In the genomic region with DNA sequence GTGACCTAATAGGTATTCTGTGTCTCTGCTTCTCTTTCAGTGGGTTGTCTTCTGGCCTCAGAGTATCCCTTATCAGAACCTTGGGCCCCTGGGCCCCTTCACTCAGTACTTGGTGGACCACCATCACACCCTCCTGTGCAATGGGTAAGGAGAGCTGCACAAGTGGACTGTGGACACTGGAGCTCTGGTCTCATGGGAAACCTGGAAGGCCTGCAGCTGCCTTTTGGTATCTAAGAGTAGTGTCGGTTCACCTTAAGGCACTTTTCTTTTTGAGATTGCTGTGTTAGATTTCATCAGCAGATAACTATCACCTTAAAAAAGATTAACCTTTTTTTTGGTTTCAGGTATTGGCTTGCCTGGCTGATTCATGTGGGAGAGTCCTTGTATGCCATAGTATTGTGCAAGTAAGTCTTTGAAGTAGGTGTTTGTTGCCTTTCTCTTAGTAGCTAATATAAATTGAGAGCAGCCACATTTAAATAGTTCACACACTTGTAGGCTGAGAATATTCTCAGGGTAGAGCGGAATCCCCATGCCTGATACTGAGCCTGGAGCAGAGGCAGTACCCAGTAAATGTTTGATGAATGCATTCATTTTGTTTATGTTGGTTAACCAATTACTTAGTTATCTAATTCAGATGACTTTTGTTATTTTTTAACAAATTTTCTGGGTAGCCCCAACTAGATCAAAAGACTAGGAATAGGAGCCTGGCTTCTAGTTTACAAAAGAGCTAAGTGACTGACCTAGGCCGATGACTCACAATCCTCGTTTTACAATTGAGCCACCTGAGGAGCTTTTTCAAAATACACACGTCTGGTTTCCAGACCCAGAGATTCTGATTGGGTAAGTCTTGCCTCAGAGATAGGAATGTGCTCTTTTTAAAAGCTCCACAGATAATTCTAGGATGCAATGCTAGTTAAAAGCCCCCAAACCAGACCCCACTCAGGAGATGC, we compare ENCODE assay signal across 24 cellular contexts. TPM values are rescaled to one million over a fixed set of nuclear protein-coding genes. Genes with fewer than 3 reads are reported as not detected.
DNase-seq lines count a peak whose midpoint lies in the region; ATAC-seq and TF ChIP-seq lines count a peak whose summit lies in the region.
"Had no signal": no experiment of that assay in that cellular context is flagged by ENCODE, and none has a peak within 500 bp of the region (broad histone marks: within the 10 kb centered on the region; RNA-seq: fewer than 3 reads in every experiment).

No MANE protein-coding gene starts in this region.

- no peaks in the 10 kb centered on the region for H3K27me3 Mint-ChIP-seq in activated T-cell treated with anti-CD3 and anti-CD28 coated beads, Interleukin-2, amount 50 U/mL, for 24 hours
- H3K27me3 Mint-ChIP-seq in activated CD4-positive, alpha-beta memory T cell treated with anti-CD3 and anti-CD28 coated beads, Interleukin-2, amount 10 ng/mL, durations not matched to agents 7 days and 5 days, result no peaks in the 10 kb centered on the region

- peak overlapping the region; percentile 40 for H3K27ac Mint-ChIP-seq in activated T-cell treated with anti-CD3 and anti-CD28 coated beads, Interleukin-2, amount 50 U/mL, for 24 hours
- no peak overlapping the region for H3K27ac Mint-ChIP-seq in activated CD4-positive, alpha-beta memory T cell treated with anti-CD3 and anti-CD28 coated beads, Interleukin-2, amount 10 ng/mL, durations not matched to agents 7 days and 5 days

- H3K27ac ChIP-seq in foreskin keratinocyte, result peak overlapping the region; percentile 98
- peak overlapping the region; percentile 90 for H3K27ac ChIP-seq in smooth muscle cell (ENCODE audit: low read depth)
- H3K27ac ChIP-seq: spleen had no signal

- no peak overlapping the region for H2AFZ ChIP-seq in smooth muscle cell (ENCODE audit: low read depth)

- peaks cover 26% of the 10 kb centered on the region for H3K36me3 Mint-ChIP-seq in activated T-cell treated with anti-CD3 and anti-CD28 coated beads, Interleukin-2, amount 50 U/mL, for 24 hours (ENCODE audit: low read depth)
- no peaks in the 10 kb centered on the region for H3K36me3 Mint-ChIP-seq in activated CD4-positive, alpha-beta memory T cell treated with anti-CD3 and anti-CD28 coated beads, Interleukin-2, amount 10 ng/mL, durations not matched to agents 7 days and 5 days (ENCODE audit: low read depth)

- H3K4me2 ChIP-seq in smooth muscle cell, result no peak overlapping the region

- H3K4me3 ChIP-seq in smooth muscle cell, result no peak overlapping the region
- H3K4me3 ChIP-seq: K562, spleen had no signal

- POLR2A ChIA-PET in activated CD4-positive, alpha-beta memory T cell treated with anti-CD3 and anti-CD28 coated beads, Interleukin-2, amount 10 ng/mL, durations not matched to agents 7 days and 5 days (lab: Charles Lee), result no interaction called here

- H3F3A ChIP-seq in smooth muscle cell (ENCODE audit: low read depth), result peaks cover 13% of the 10 kb centered on the region

- H4K20me1 ChIP-seq in smooth muscle cell (ENCODE audit: low read depth), result no peaks in the 10 kb centered on the region

- no peak for DNase-seq in activated T-cell treated with anti-CD3 and anti-CD28 coated beads, Interleukin-2, amount 50 U/mL, for 24 hours
- DNase-seq in activated T-cell treated with anti-CD3 and anti-CD28 coated beads for 4 hours (no peak), SW480 (ENCODE audit: low spot score) (peak; percentile 27), foreskin keratinocyte (peak; percentile 76 to 86), smooth muscle cell (lab: John Stamatoyannopoulos, UW; ENCODE audit: unreplicated experiment) (no peak), NCI-H748 (lab: John Stamatoyannopoulos, UW; ENCODE audit: unreplicated experiment) (no peak)
- DNase-seq in activated CD4-positive, alpha-beta memory T cell treated with anti-CD3 and anti-CD28 coated beads, Interleukin-2, amount 10 ng/mL, durations not matched to agents 7 days and 5 days, result no peak
- DNase-seq: activated CD4-positive, alpha-beta T cell treated with anti-CD3 and anti-CD28 coated beads for 1 hour; activated naive CD4-positive, alpha-beta T cell; central memory CD4-positive, alpha-beta T cell; effector CD8-positive, alpha-beta T cell; HCEC 1CT; midbrain; NCI-H1048; NCI-H1930; NCI-H446; NK-92 treated with Interleukin-12 subunit alpha and Interleukin-12 subunit beta, amount 100 ng/mL, for 24 hours; RPMI8226; spleen; stimulated activated CD8-positive, alpha-beta memory T cell treated with anti-CD3 and anti-CD28 coated beads, Interleukin-4, amount 100 ng/mL, for 48 hours had no signal

- WGBS in smooth muscle cell (ENCODE audit: low lambda C conversion rate), result 44% methylated on average over 5 of the region's 5 CpGs

- TF ChIP-seq CTCF in foreskin keratinocyte (conservative IDR thresholded peaks at IDR 0.05) (no peak), smooth muscle cell (IDR thresholded peaks at IDR 0.05; ENCODE audit: borderline replicate concordance, insufficient read depth, poor library complexity, severe bottlenecking) (no peak)

- H3K9me3 Mint-ChIP-seq in activated T-cell treated with anti-CD3 and anti-CD28 coated beads, Interleukin-2, amount 50 U/mL, for 24 hours, result no peaks in the 10 kb centered on the region
- H3K9me3 Mint-ChIP-seq in activated CD4-positive, alpha-beta memory T cell treated with anti-CD3 and anti-CD28 coated beads, Interleukin-2, amount 10 ng/mL, durations not matched to agents 7 days and 5 days, result no peaks in the 10 kb centered on the region

- no peaks in the 10 kb centered on the region for H3K9me3 ChIP-seq in smooth muscle cell (replicated peaks; ENCODE audit: low read depth)
- H3K9me3 ChIP-seq: spleen had no signal

- H3K4me1 Mint-ChIP-seq in activated T-cell treated with anti-CD3 and anti-CD28 coated beads, Interleukin-2, amount 50 U/mL, for 24 hours (ENCODE audit: low read depth), result peaks cover 22% of the 10 kb centered on the region
- H3K4me1 Mint-ChIP-seq in activated CD4-positive, alpha-beta memory T cell treated with anti-CD3 and anti-CD28 coated beads, Interleukin-2, amount 10 ng/mL, durations not matched to agents 7 days and 5 days, result peaks cover 23% of the 10 kb centered on the region

- H3K79me2 ChIP-seq in smooth muscle cell (ENCODE audit: low read depth), result peaks cover 8% of the 10 kb centered on the region

- H3K4me3 Mint-ChIP-seq in activated T-cell treated with anti-CD3 and anti-CD28 coated beads, Interleukin-2, amount 50 U/mL, for 24 hours, result no peak overlapping the region
- H3K4me3 Mint-ChIP-seq in activated CD4-positive, alpha-beta memory T cell treated with anti-CD3 and anti-CD28 coated beads, Interleukin-2, amount 10 ng/mL, durations not matched to agents 7 days and 5 days, result no peak overlapping the region

- H3K27me3 ChIP-seq in foreskin keratinocyte (no peaks in the 10 kb centered on the region), smooth muscle cell (ENCODE audit: low read depth) (no peaks in the 10 kb centered on the region)
- H3K27me3 ChIP-seq: spleen had no signal

- peaks cover 8% of the 10 kb centered on the region for H3K4me1 ChIP-seq in foreskin keratinocyte
- H3K4me1 ChIP-seq in smooth muscle cell (ENCODE audit: low read depth), result peaks cover 6% of the 10 kb centered on the region

- CTCF ChIA-PET in activated CD4-positive, alpha-beta memory T cell treated with anti-CD3 and anti-CD28 coated beads, Interleukin-2, amount 10 ng/mL, durations not matched to agents 7 days and 5 days (lab: Charles Lee), result no interaction called here

- ATAC-seq in foreskin keratinocyte (peak; percentile 63), HG02763 (IDR thresholded peaks at IDR 0.05; ENCODE audit: unreplicated experiment) (no peak)
- ATAC-seq: K562 had no signal

- no peaks in the 10 kb centered on the region for H3K36me3 ChIP-seq in smooth muscle cell (ENCODE audit: low read depth)

- peak overlapping the region; percentile 50 for H3K9ac ChIP-seq in smooth muscle cell (ENCODE audit: low read depth)

RNA-seq across cellular contexts. Expression of gene TMEM254, which starts 3.6 kb away (rescaled TPM):
- total RNA-seq in foreskin keratinocyte (10.3 and 11.7 TPM in 2 replicates), smooth muscle cell (42.1 and 49.5 TPM in 2 replicates)
- polyA plus RNA-seq in foreskin keratinocyte (12.0 and 15.3 TPM in 2 replicates), smooth muscle cell (31.2 and 34.6 TPM in 2 replicates)
- 10 to 100 TPM; 15.0 to 18.3 TPM for total RNA-seq in activated CD4-positive, alpha-beta memory T cell treated with anti-CD3 and anti-CD28 coated beads, Interleukin-2, amount 10 ng/mL, durations not matched to agents 7 days and 5 days

RNA-seq across cellular contexts. Expression of gene PLAC9, which starts 50.5 kb away (rescaled TPM):
- total RNA-seq in foreskin keratinocyte (not detected in 2 replicates), smooth muscle cell (1.5 TPM in 1 of 2 replicates, not detected in the other)
- polyA plus RNA-seq in foreskin keratinocyte (not detected in 2 replicates), smooth muscle cell (14.6 and 23.7 TPM in 2 replicates)
- not detected for total RNA-seq in activated CD4-positive, alpha-beta memory T cell treated with anti-CD3 and anti-CD28 coated beads, Interleukin-2, amount 10 ng/mL, durations not matched to agents 7 days and 5 days
- total RNA-seq: K562, kidney epithelial cell had no signal
- polyA plus RNA-seq: K562, neural cell had no signal

Comparison
In these comparisons a context has a peak if more than half of its experiments do, and no peak if none do; other contexts are left out.
1. DNase-seq: peak in SW480 (single experiment) and foreskin keratinocyte (2 of 2); none in activated T-cell treated with anti-CD3 and anti-CD28 coated beads, Interleukin-2, amount 50 U/mL, for 24 hours (single experiment), activated T-cell treated with anti-CD3 and anti-CD28 coated beads for 4 hours (single experiment), smooth muscle cell (single experiment), NCI-H748 (single experiment) and activated CD4-positive, alpha-beta memory T cell treated with anti-CD3 and anti-CD28 coated beads, Interleukin-2, amount 10 ng/mL, durations not matched to agents 7 days and 5 days (single experiment).